ENCODE assay signal across 13 cellular contexts in genomic region chr5:166716856-166717492, GRCh38.
"Had no signal": no experiment of that assay in that cellular context is flagged by ENCODE, and none has a peak within 500 bp of the region (broad histone marks: within the 10 kb centered on the region; RNA-seq: fewer than 3 reads in every experiment).

No MANE protein-coding gene starts in this region.

- H3K27ac ChIP-seq: foreskin keratinocyte, pancreas, thyroid gland, vagina had no signal

- ATAC-seq: activated CD4-positive, CD25-positive, alpha-beta regulatory T cell treated with anti-CD3 and anti-CD28 coated beads, Interleukin-2, amount 50 U/mL, for 24 hours; activated T-helper 17 cell treated with anti-CD3 and anti-CD28 coated beads, Interleukin-2, amount 50 U/mL, for 72 hours; foreskin keratinocyte; stimulated activated memory B cell treated with anti-CD40 and anti-IgM and Interleukin-4, amounts not matched to agents 10 μg/mL and 1 μg/mL and 100 μg/mL, for 72 hours had no signal

- H3K27me3 ChIP-seq: foreskin keratinocyte, pancreas, thyroid gland, vagina had no signal

- FAIRE-seq: pancreas had no signal

- H3K9me3 ChIP-seq: pancreas, thyroid gland, vagina had no signal

- H3K36me3 ChIP-seq: pancreas, thyroid gland, vagina had no signal

- H3K4me1 ChIP-seq: pancreas, thyroid gland, vagina had no signal

- DNase-seq: activated naive CD4-positive, alpha-beta T cell treated with Interleukin-2 at 50 U/mL for 16 hours; aorta; effector memory CD4-positive, alpha-beta T cell; foreskin keratinocyte; mammary epithelial cell; naive B cell; pancreas; T-helper 9 cell; thyroid gland had no signal

- H3K4me3 ChIP-seq: pancreas, thyroid gland, vagina had no signal
